In the genomic region with DNA sequence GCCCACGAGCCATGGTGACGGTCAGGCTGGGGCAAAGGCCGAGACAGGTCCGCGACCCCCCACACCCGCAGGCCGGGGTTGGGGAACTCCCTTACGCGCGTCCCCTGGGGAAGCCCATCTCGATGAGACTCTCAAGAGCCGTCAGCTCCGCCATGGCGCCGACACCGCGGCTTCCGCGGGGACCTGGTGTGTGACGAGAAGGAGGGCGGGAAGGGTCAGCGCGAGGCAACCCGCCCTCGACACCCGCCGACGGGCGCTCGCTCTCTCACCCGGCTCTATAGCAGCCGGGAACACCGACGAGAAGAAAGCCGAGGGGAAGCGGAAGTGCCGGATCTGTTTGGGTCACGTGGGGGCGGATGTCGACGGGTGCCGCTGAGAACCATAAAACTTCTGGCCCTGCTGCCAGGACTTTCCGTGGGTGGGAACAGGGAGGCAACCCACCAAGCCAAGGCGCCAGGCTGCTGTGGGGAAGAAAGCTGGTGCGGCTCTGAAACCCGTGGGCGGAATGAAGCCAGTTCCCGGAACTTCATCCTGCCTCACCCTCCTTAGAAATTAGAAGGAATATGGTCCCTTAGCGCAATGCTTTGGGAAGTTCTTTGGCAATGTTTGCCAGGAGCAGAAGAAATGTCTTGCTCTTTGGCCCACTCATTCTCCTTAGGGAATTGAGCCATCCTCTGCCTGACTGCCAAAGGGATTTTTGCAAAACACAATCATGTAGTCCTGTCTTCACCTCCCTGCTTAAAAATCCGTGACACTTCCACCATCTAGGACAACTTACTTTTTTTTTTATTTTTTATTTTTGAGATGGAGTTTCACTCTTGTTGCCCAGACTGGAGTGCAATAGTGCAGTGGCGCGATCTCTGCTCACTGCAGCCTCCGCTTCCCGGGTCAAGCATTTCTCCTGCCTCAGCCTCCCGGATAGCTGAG, we compare ENCODE assay signal across 8 cellular contexts. TPM values are rescaled to one million over a fixed set of nuclear protein-coding genes. Genes with fewer than 3 reads are reported as not detected.
A peak's percentile ranks its signal among the peaks of the same experiment; 100 is the strongest.
DNase-seq lines count a peak whose midpoint lies in the region; ATAC-seq and TF ChIP-seq lines count a peak whose summit lies in the region.

Gene UBXN1, minus strand, starts transcription at position 304 of the 927 bp plus-strand sequence. Its CDS starts 150 bp downstream, at position 154.

- peak within 1 kb of the TSS; percentile 98 for H4K8ac ChIP-seq in trophoblast cell (ENCODE audit: low read depth, low read length)

- H2BK120ac ChIP-seq in trophoblast cell (ENCODE audit: insufficient read depth, low read length, poor library complexity): peak within 1 kb of the TSS; percentile 90

- peak within 1 kb of the TSS; percentile 46 for H2BK12ac ChIP-seq in trophoblast cell (ENCODE audit: low read length)

- no CpG with 5 or more reads among the region's 55 CpGs for WGBS in trophoblast cell (ENCODE audit: extremely low coverage, insufficient coverage, insufficient read length)

- peaks cover 6% of the 10 kb centered on the region for H3K79me2 ChIP-seq in trophoblast cell (ENCODE audit: control insufficient read depth, insufficient read depth, low read length, poor library complexity)

- H3K14ac ChIP-seq in trophoblast cell (ENCODE audit: low read length): peak within 1 kb of the TSS; percentile 87

- H3K36me3 ChIP-seq in HAP-1 (replicated peaks): peaks cover 32% of the 10 kb centered on the region
- H3K36me3 ChIP-seq in trophoblast cell (ENCODE audit: control insufficient read depth in 1 of 2, insufficient read depth in 2 of 2, low read length in 2 of 2): peaks cover 16 to 18% of the 10 kb centered on the region in 2 experiments
- H3K36me3 ChIP-seq in tibial artery: peaks cover 14 to 37% (median 21%) of the 10 kb centered on the region in 3 donors

- peak within 1 kb of the TSS; percentile 99 for H3K4ac ChIP-seq in trophoblast cell (ENCODE audit: low read depth, low read length)

- peak within 1 kb of the TSS; percentile 96 for H3K9ac ChIP-seq in trophoblast cell (ENCODE audit: low read length)

- H2BK5ac ChIP-seq in trophoblast cell (ENCODE audit: low read depth, low read length, poor library complexity): peak within 1 kb of the TSS; percentile 49

- peak within 1 kb of the TSS; percentile 79 for H4K91ac ChIP-seq in trophoblast cell (ENCODE audit: low read depth, low read length)

- H3K27me3 ChIP-seq in HAP-1 (ENCODE audit: low read depth) (no peaks in the 10 kb centered on the region), trophoblast cell (ENCODE audit: insufficient read depth, low read length) (no peaks in the 10 kb centered on the region), tibial artery (no peaks in the 10 kb centered on the region)

- H3K23ac ChIP-seq in trophoblast cell (ENCODE audit: low read length): no peak within 1 kb of the TSS

- peak within 1 kb of the TSS; percentile 78 for H3K18ac ChIP-seq in trophoblast cell (ENCODE audit: low read length)

- intact Hi-C loops in Right ventricle myocardium superior (cut with DNase I): no loop called here
- intact Hi-C loops in tibial artery (cut with DNase I; ENCODE audit: low total_unique reads): no loop called here

- H3K9me3 ChIP-seq in HAP-1 (no peaks in the 10 kb centered on the region), trophoblast cell (ENCODE audit: insufficient read depth, low read depth, low read length) (peaks cover 3% of the 10 kb centered on the region), tibial artery (no peaks in the 10 kb centered on the region)

- peak within 1 kb of the TSS; percentile 75 for H2AFZ ChIP-seq in trophoblast cell (ENCODE audit: insufficient read depth, low read length, poor library complexity)

- peaks cover 5% of the 10 kb centered on the region for H3K79me1 ChIP-seq in trophoblast cell (ENCODE audit: low read length)

- peak within 1 kb of the TSS; percentile 95 for H3K4me3 ChIP-seq in HAP-1
- peak within 1 kb of the TSS; percentile 97 for H3K4me3 ChIP-seq in trophoblast cell (ENCODE audit: low read depth, low read length)
- peak within 1 kb of the TSS; percentile 91 to 97 for H3K4me3 ChIP-seq in tibial artery

- H3K4me1 ChIP-seq in HAP-1: peaks cover 15% of the 10 kb centered on the region
- peaks cover 0 to 6% of the 10 kb centered on the region in 2 experiments for H3K4me1 ChIP-seq in trophoblast cell (ENCODE audit: control insufficient read depth in 1 of 2, insufficient read depth in 2 of 2, low read length in 2 of 2)
- H3K4me1 ChIP-seq in tibial artery: peaks cover 0 to 30% (median 20%) of the 10 kb centered on the region in 4 donors

- peak within 1 kb of the TSS; percentile 88 for H4K12ac ChIP-seq in trophoblast cell (ENCODE audit: low read depth, low read length)

- DNase-seq in DMS153 treated with DMSO at 0.1 percent for 48 hours (lab: John Stamatoyannopoulos, UW; ENCODE audit: unreplicated experiment) (peak; percentile 68), HAP-1 (ENCODE audit: low spot score in 2 of 2) (peak; percentile 81 to 91), NCI-H128 (lab: John Stamatoyannopoulos, UW; ENCODE audit: unreplicated experiment) (peak; percentile 53), SW480 (ENCODE audit: low spot score) (peak; percentile 91), Right ventricle myocardium superior (peak; percentile 95), trophoblast cell (peak; percentile 83), tibial artery (peak; percentile 93 to 94)
- peak; percentile 64 for DNase-seq in activated naive CD8-positive, alpha-beta T cell treated with anti-CD3 and anti-CD28 coated beads, Interleukin-2, amount 50 U/mL, for 16 hours (ENCODE audit: low read depth, low spot score)

- TF ChIP-seq CTCF in tibial artery (IDR thresholded peaks at IDR 0.05): no peak

- H3K4me2 ChIP-seq in trophoblast cell (ENCODE audit: low read length): peak within 1 kb of the TSS; percentile 92

- H3K27ac ChIP-seq in trophoblast cell (ENCODE audit: low read depth, low read length) (peak within 1 kb of the TSS; percentile 13), tibial artery (peak within 1 kb of the TSS; percentile 86 to 93)

- peak; percentile 91 for ATAC-seq in Right ventricle myocardium superior (ENCODE audit: poor library complexity)

- in situ Hi-C loops in HAP-1 (cut with MboI; ENCODE audit: low sequenced_read_pairs): no loop called here

- H2AK5ac ChIP-seq in trophoblast cell (ENCODE audit: low read length): peak within 1 kb of the TSS; percentile 55

RNA-seq across cellular contexts. Expression of gene UBXN1, which starts in this region (rescaled TPM):
- 82.2 TPM for total RNA-seq in Right ventricle myocardium superior
- polyA plus RNA-seq in trophoblast cell (2013): 122 and 123 TPM in 2 replicates

Comparison
In these comparisons a context has a peak if more than half of its experiments do, and no peak if none do; other contexts are left out.
1. Peak in every context shown above with its lines: DNase-seq, ATAC-seq, H3K4me3 ChIP-seq and H3K27ac ChIP-seq.